ENCODE assay signal across 19 cellular contexts in the genomic region with DNA sequence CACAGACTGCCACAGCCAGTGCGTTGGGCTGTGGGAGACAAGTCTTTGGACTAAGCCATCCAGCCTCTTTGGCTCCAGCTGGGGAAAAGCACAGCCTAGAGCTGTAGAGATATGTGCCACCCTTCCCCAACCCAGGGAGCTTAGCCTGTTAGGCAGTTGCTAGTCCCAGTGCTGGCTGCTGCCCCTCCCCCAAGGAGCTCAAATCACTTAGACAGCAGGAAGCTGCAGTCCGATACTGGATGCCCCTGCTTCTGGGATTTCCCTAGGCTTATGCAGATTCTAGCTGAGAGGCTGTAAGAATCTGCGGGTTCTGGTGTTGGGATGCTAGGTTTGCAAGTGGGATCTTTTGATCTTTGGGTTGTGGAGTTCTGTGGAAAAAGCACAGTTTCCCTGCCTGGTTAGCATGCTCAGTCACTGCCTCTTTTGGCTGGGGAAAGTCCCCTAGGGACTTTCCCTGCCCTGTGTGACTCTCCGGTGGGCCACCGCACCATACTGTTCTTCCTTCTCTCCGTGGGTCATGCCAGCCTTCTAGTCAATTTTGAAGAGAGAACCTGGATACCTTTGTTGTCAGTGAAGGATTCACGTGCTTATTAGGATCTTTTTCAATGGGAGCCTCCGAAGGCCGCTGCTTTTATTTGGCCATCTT.
DNase-seq lines count a peak whose midpoint lies in the region; ATAC-seq and TF ChIP-seq lines count a peak whose summit lies in the region.
"Had no signal": no experiment of that assay in that cellular context is flagged by ENCODE, and none has a peak within 500 bp of the region (broad histone marks: within the 10 kb centered on the region; RNA-seq: fewer than 3 reads in every experiment).

No MANE protein-coding gene starts in this region.

- DNase-seq in Daoy (ENCODE audit: low read depth) (peak; percentile 25), NT2/D1 (ENCODE audit: low read depth, low spot score) (peak; percentile 27), glutamatergic neuron (peak; percentile 41), left kidney (ENCODE audit: low read depth, low spot score) (peak; percentile 3), DMS 273 treated with DMSO at 0.1 percent for 48 hours (lab: John Stamatoyannopoulos, UW) (no peak), GM13976 (ENCODE audit: low spot score) (no peak), GM19238 (ENCODE audit: insufficient read length, low spot score) (no peak)
- DNase-seq: CD8-positive, alpha-beta memory T cell; DND-41; GF-D8; GM23248; NCI-H1092; NCI-H510A treated with DMSO at 0.1 percent for 48 hours; Peyer's patch; SHP77; SK-N-SH had no signal

- ATAC-seq in GM19395 (IDR thresholded peaks at IDR 0.05; ENCODE audit: unreplicated experiment): no peak

- H3K4me3 Mint-ChIP-seq in glutamatergic neuron (ENCODE audit: unreplicated experiment): no peak overlapping the region
- H3K4me3 Mint-ChIP-seq: CD8-positive, alpha-beta memory T cell had no signal

- in situ Hi-C loops in GM13976 (cut with MboI; ENCODE audit: low sequenced_read_pairs, unreplicated experiment): no loop called here

- H3K4me1 ChIP-seq in NT2/D1 (ENCODE audit: insufficient read depth, insufficient read length): no peaks in the 10 kb centered on the region
- H3K4me1 ChIP-seq: BLaER1 treated with 17β-estradiol and CSF1 and Interleukin-3, amounts not matched to agents 10 nM and 100 nM; Peyer's patch had no signal

- H3K27me3 Mint-ChIP-seq in glutamatergic neuron (ENCODE audit: unreplicated experiment): no peaks in the 10 kb centered on the region
- H3K27me3 Mint-ChIP-seq: CD8-positive, alpha-beta memory T cell had no signal

- H3K27me3 ChIP-seq in NT2/D1 (ENCODE audit: insufficient read depth, insufficient read length): no peaks in the 10 kb centered on the region
- H3K27me3 ChIP-seq: BLaER1 treated with 17β-estradiol and CSF1 and Interleukin-3, amounts not matched to agents 10 nM and 100 nM; Peyer's patch had no signal

- no peak overlapping the region for H3K9ac ChIP-seq in NT2/D1 (ENCODE audit: insufficient read length, low read depth)
- H3K9ac ChIP-seq: BLaER1 treated with 17β-estradiol and CSF1 and Interleukin-3, amounts not matched to agents 10 nM and 100 nM; GM23248; KMS-11; SK-N-SH had no signal

- H3K9me3 Mint-ChIP-seq in glutamatergic neuron (ENCODE audit: unreplicated experiment): peaks cover 4% of the 10 kb centered on the region

- no peaks in the 10 kb centered on the region for H3K36me3 ChIP-seq in NT2/D1 (ENCODE audit: insufficient read depth, insufficient read length, low read length)
- H3K36me3 ChIP-seq: BLaER1 treated with 17β-estradiol and CSF1 and Interleukin-3, amounts not matched to agents 10 nM and 100 nM; Peyer's patch had no signal

- no peak overlapping the region for H3K27ac Mint-ChIP-seq in glutamatergic neuron (ENCODE audit: unreplicated experiment)
- H3K27ac Mint-ChIP-seq: CD8-positive, alpha-beta memory T cell had no signal

- no peak for TF ChIP-seq CTCF in glutamatergic neuron (IDR thresholded peaks at IDR 0.05; ENCODE audit: partially characterized antibody, unreplicated experiment)
- no peak for TF ChIP-seq CTCF in GM13976 (IDR thresholded peaks at IDR 0.05; ENCODE audit: borderline replicate concordance, control extremely low read depth, extremely low read depth, insufficient read depth, missing control alignments)

- H3K36me3 Mint-ChIP-seq in glutamatergic neuron (ENCODE audit: unreplicated experiment): peaks cover 11% of the 10 kb centered on the region
- H3K36me3 Mint-ChIP-seq: CD8-positive, alpha-beta memory T cell had no signal

- peaks cover 11% of the 10 kb centered on the region for H3K4me1 Mint-ChIP-seq in glutamatergic neuron (ENCODE audit: low read depth, unreplicated experiment)
- H3K4me1 Mint-ChIP-seq: CD8-positive, alpha-beta memory T cell had no signal

- H3K4me3 ChIP-seq in NT2/D1 (ENCODE audit: insufficient read length, low read depth): no peak overlapping the region
- H3K4me3 ChIP-seq: BLaER1 treated with 17β-estradiol and CSF1 and Interleukin-3, amounts not matched to agents 10 nM and 100 nM; GM23248; Peyer's patch had no signal

- H3K9me3 ChIP-seq in NT2/D1 (ENCODE audit: insufficient read depth, low read length): no peaks in the 10 kb centered on the region
- H3K9me3 ChIP-seq: Peyer's patch had no signal

Comparison
In these comparisons a context has a peak if more than half of its experiments do, and no peak if none do; other contexts are left out.
1. DNase-seq: peak in Daoy (single experiment), NT2/D1 (single experiment), glutamatergic neuron (single experiment) and left kidney (single experiment); none in DMS 273 treated with DMSO at 0.1 percent for 48 hours (single experiment), GM13976 (single experiment) and GM19238 (single experiment).